In the genomic region with DNA sequence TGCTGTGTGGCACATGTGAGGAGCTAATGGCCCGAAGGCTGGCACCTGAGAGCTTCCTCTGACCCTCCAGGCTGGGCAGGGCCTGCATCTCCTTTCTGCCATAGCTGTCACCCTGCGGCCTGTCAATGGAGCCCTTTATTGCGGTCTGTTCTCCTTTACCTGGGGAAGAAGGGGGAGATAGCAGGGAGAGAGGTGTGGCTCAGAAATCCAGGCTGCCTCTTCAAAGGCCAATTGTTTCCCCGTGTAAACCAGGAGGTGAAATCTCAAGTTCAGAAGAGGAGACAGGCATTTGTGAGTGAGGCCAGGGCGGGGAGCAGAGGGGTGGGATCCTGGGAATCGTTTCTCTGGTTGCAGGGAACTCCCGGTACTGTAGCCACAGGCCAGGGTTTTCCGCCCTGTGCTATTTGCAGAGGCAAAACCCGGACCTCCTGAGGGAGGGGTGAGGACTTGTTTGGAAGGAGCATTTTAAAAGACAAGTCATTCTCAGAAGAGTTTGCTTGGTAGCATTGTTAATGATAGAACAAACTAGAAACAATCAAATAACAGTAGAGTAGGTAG, we compare ENCODE assay signal across 1 cellular context.
TF ChIP-seq lines count a peak whose summit lies in the region.

No MANE protein-coding gene starts in this region.

TF ChIP-seq in GM12878, 131 proteins besides CTCF, POLR2A, EP300 and RAD21:
- TF ChIP-seq CBX5 (IDR thresholded peaks at IDR 0.05; ENCODE audit: low read depth) (no peak), ZNF207 (IDR thresholded peaks at IDR 0.05; ENCODE audit: borderline replicate concordance) (no peak), KLF5 (IDR thresholded peaks at IDR 0.05; ENCODE audit: partially characterized antibody) (no peak), CHD4 (IDR thresholded peaks at IDR 0.05) (no peak), SPI1 (IDR thresholded peaks at IDR 0.05; ENCODE audit: borderline replicate concordance, insufficient read depth, low read depth, low read length) (no peak), ZNF217 (IDR thresholded peaks at IDR 0.05) (no peak), SMC3 (IDR thresholded peaks at IDR 0.05; ENCODE audit: borderline replicate concordance, low read length) (no peak)
TF ChIP-seq in GM12878: peak in this region for 0.
